In genomic region chr2:239166201-239166834, GRCh38 we compare ENCODE assay signal across 23 cellular contexts.
DNase-seq lines count a peak whose midpoint lies in the region; ATAC-seq and TF ChIP-seq lines count a peak whose summit lies in the region.
"Had no signal": no experiment of that assay in that cellular context is flagged by ENCODE, and none has a peak within 500 bp of the region (broad histone marks: within the 10 kb centered on the region; RNA-seq: fewer than 3 reads in every experiment).

No MANE protein-coding gene starts in this region.

- no TSS peak for BruUV-seq in Caco-2 (replicated peaks; lab: Mats Ljungman, UMichigan)

- TF ChIP-seq CTCF in Caco-2 (IDR thresholded peaks at IDR 0.05; ENCODE audit: insufficient read depth in 1 of 2, low read depth in 1 of 2, low read length in 1 of 2, severe bottlenecking in 1 of 2, unreplicated experiment in 1 of 2), result no peak

- H3K4me3 Mint-ChIP-seq in T-helper 17 cell, result no peak overlapping the region
- no peak overlapping the region for H3K4me3 Mint-ChIP-seq in Caco-2 (ENCODE audit: unreplicated experiment)
- H3K4me3 Mint-ChIP-seq: IgD-negative memory B cell; naive thymus-derived CD8-positive, alpha-beta T cell had no signal

- no peak for ATAC-seq in T-helper 17 cell
- ATAC-seq in left lobe of liver, result no peak
- no peak for ATAC-seq in HG02610 (IDR thresholded peaks at IDR 0.05; ENCODE audit: unreplicated experiment)
- ATAC-seq: naive thymus-derived CD8-positive, alpha-beta T cell; Panc1 had no signal

- peak; percentile 44 for DNase-seq in ELF-1 (ENCODE audit: low read depth, low spot score)
- DNase-seq in T-helper 17 cell, result peak in 1 of 3 donors; percentile 3
- peak; percentile 30 for DNase-seq in left lobe of liver (ENCODE audit: low spot score)
- DNase-seq in T1000 (lab: John Stamatoyannopoulos, UW), result no peak
- DNase-seq in NCI-H1105 treated with DMSO at 0.1 percent for 48 hours (lab: John Stamatoyannopoulos, UW), result no peak
- DNase-seq in Caco-2, result no peak
- DNase-seq: caudate nucleus; CD4-positive, alpha-beta memory T cell; DMS79; erythroblast; H7; MM.1S; naive thymus-derived CD8-positive, alpha-beta T cell; NCI-H1694; NCI-H748 treated with DMSO at 0.1 percent for 48 hours; T-helper 9 cell had no signal

- no peaks in the 10 kb centered on the region for H3K36me3 Mint-ChIP-seq in T-helper 17 cell (ENCODE audit: low read depth)
- H3K36me3 Mint-ChIP-seq in Caco-2 (ENCODE audit: insufficient read depth, unreplicated experiment), result no peaks in the 10 kb centered on the region

- peaks cover 17% of the 10 kb centered on the region for H3K4me1 Mint-ChIP-seq in T-helper 17 cell
- H3K4me1 Mint-ChIP-seq in Caco-2 (ENCODE audit: low read depth, unreplicated experiment), result no peaks in the 10 kb centered on the region

- no peak overlapping the region for H3K9ac ChIP-seq in rectal smooth muscle tissue (ENCODE audit: low read length)

- H3K9me3 ChIP-seq in T-helper 17 cell (ENCODE audit: control insufficient read depth, low read length, poor library complexity, severe bottlenecking) (peaks cover 4% of the 10 kb centered on the region), Caco-2 (no peaks in the 10 kb centered on the region)

- H3K36me3 ChIP-seq in rectal smooth muscle tissue (ENCODE audit: control insufficient read depth, insufficient read depth, low read length) (peaks cover 11% of the 10 kb centered on the region), Caco-2 (ENCODE audit: control insufficient read depth, insufficient read depth, low read length) (no peaks in the 10 kb centered on the region)

- POLR2A ChIA-PET in Caco-2 (lab: Charles Lee), result no interaction called here

- no peaks in the 10 kb centered on the region for H3K27me3 Mint-ChIP-seq in T-helper 17 cell
- H3K27me3 Mint-ChIP-seq in Caco-2 (ENCODE audit: insufficient read depth, unreplicated experiment), result no peaks in the 10 kb centered on the region
- H3K27me3 Mint-ChIP-seq: CD4-positive, alpha-beta memory T cell; IgD-negative memory B cell; naive thymus-derived CD8-positive, alpha-beta T cell; progenitor cell of endocrine pancreas had no signal

- H3K27ac Mint-ChIP-seq in T-helper 17 cell, result peak overlapping the region; percentile 81
- H3K27ac Mint-ChIP-seq in Caco-2 (ENCODE audit: unreplicated experiment), result no peak overlapping the region
- H3K27ac Mint-ChIP-seq: IgD-negative memory B cell, progenitor cell of endocrine pancreas had no signal

- H3K27ac ChIP-seq in rectal smooth muscle tissue (ENCODE audit: low read depth, low read length), result peak overlapping the region; percentile 67
- H3K27ac ChIP-seq: adrenal gland, SK-N-MC had no signal

- H3K4me3 ChIP-seq in rectal smooth muscle tissue (ENCODE audit: low read length), result no peak overlapping the region
- no peak overlapping the region for H3K4me3 ChIP-seq in Caco-2 (ENCODE audit: low read depth, low read length)
- H3K4me3 ChIP-seq: adrenal gland, SK-N-MC had no signal

- CTCF ChIA-PET in Caco-2 (lab: Charles Lee), result no interaction called here

- H3K27me3 ChIP-seq in rectal smooth muscle tissue (ENCODE audit: control insufficient read depth, insufficient read depth, low read length), result no peaks in the 10 kb centered on the region
- H3K27me3 ChIP-seq in Caco-2 (replicated peaks; ENCODE audit: control insufficient read depth, insufficient read depth, low read length), result no peaks in the 10 kb centered on the region
- H3K27me3 ChIP-seq: adrenal gland had no signal

- H3K4me1 ChIP-seq in rectal smooth muscle tissue (ENCODE audit: control insufficient read depth, insufficient read depth, low read length) (peaks cover 16% of the 10 kb centered on the region), Caco-2 (no peaks in the 10 kb centered on the region)

- peaks cover 6% of the 10 kb centered on the region for H3K9me3 Mint-ChIP-seq in Caco-2 (ENCODE audit: unreplicated experiment)

- intact Hi-C loops in Caco-2 (cut with micrococcal nuclease; ENCODE audit: unreplicated experiment), result no loop called here

Comparison
In these comparisons a context has a peak if more than half of its experiments do, and no peak if none do; other contexts are left out.
1. DNase-seq: peak in ELF-1 (single experiment) and left lobe of liver (single experiment); none in T1000 (single experiment), NCI-H1105 treated with DMSO at 0.1 percent for 48 hours (single experiment) and Caco-2 (0 of 2).